In the genomic region with DNA sequence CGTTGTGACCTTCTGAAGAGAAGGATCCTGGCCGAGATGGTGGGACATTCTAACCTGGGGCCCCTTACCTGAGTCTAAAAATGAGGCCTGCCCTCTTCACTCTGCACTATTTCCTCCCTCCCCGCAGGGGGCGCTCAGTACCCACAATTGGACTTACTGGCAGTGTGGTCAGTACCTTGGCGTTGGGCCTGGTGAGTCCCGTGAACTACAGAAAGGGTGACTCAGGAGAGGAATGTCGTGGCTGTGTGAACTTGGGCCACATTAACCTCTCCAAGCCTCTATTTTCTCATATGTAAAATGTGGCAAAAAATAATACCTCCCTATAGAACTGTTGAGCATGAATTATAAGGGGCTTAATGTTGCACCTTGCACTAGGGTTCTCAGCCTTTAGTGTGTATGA, we compare ENCODE assay signal across 1 cellular context.
TF ChIP-seq lines count a peak whose summit lies in the region.

No MANE protein-coding gene starts in this region.

TF ChIP-seq in HepG2, 621 proteins besides CTCF, POLR2A, EP300 and RAD21 (continued from another document and continues in another):
- TF ChIP-seq, protein P1, sequence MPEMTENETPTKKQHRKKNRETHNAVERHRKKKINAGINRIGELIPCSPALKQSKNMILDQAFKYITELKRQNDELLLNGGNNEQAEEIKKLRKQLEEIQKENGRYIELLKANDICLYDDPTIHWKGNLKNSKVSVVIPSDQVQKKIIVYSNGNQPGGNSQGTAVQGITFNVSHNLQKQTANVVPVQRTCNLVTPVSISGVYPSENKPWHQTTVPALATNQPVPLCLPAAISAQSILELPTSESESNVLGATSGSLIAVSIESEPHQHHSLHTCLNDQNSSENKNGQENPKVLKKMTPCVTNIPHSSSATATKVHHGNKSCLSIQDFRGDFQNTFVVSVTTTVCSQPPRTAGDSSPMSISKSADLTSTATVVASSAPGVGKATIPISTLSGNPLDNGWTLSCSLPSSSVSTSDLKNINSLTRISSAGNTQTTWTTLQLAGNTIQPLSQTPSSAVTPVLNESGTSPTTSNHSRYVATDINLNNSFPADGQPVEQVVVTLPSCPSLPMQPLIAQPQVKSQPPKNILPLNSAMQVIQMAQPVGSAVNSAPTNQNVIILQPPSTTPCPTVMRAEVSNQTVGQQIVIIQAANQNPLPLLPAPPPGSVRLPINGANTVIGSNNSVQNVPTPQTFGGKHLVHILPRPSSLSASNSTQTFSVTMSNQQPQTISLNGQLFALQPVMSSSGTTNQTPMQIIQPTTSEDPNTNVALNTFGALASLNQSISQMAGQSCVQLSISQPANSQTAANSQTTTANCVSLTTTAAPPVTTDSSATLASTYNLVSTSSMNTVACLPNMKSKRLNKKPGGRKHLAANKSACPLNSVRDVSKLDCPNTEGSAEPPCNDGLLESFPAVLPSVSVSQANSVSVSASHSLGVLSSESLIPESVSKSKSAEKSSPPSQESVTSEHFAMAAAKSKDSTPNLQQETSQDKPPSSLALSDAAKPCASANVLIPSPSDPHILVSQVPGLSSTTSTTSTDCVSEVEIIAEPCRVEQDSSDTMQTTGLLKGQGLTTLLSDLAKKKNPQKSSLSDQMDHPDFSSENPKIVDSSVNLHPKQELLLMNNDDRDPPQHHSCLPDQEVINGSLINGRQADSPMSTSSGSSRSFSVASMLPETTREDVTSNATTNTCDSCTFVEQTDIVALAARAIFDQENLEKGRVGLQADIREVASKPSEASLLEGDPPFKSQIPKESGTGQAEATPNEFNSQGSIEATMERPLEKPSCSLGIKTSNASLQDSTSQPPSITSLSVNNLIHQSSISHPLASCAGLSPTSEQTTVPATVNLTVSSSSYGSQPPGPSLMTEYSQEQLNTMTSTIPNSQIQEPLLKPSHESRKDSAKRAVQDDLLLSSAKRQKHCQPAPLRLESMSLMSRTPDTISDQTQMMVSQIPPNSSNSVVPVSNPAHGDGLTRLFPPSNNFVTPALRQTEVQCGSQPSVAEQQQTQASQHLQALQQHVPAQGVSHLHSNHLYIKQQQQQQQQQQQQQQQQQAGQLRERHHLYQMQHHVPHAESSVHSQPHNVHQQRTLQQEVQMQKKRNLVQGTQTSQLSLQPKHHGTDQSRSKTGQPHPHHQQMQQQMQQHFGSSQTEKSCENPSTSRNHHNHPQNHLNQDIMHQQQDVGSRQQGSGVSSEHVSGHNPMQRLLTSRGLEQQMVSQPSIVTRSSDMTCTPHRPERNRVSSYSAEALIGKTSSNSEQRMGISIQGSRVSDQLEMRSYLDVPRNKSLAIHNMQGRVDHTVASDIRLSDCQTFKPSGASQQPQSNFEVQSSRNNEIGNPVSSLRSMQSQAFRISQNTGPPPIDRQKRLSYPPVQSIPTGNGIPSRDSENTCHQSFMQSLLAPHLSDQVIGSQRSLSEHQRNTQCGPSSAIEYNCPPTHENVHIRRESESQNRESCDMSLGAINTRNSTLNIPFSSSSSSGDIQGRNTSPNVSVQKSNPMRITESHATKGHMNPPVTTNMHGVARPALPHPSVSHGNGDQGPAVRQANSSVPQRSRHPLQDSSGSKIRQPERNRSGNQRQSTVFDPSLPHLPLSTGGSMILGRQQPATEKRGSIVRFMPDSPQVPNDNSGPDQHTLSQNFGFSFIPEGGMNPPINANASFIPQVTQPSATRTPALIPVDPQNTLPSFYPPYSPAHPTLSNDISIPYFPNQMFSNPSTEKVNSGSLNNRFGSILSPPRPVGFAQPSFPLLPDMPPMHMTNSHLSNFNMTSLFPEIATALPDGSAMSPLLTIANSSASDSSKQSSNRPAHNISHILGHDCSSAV (CRISPR knock-in tag; IDR thresholded peaks at IDR 0.05; ENCODE audit: borderline replicate concordance): no peak
- TF ChIP-seq ZFP91 (CRISPR knock-in tag; IDR thresholded peaks at IDR 0.05; ENCODE audit: borderline replicate concordance) (no peak), ZNF687 (CRISPR knock-in tag; IDR thresholded peaks at IDR 0.05) (no peak; the same call in 1 of the 2 replicates), ZSCAN25 (CRISPR knock-in tag; IDR thresholded peaks at IDR 0.05) (no peak), TCF7L2 (IDR thresholded peaks at IDR 0.05; ENCODE audit: low read depth, low read length) (no peak), IKZF4 (CRISPR knock-in tag; IDR thresholded peaks at IDR 0.05; ENCODE audit: borderline replicate concordance, low read depth, not compliant biosample characterization) (no peak), ZNF639 (CRISPR knock-in tag; conservative IDR thresholded peaks at IDR 0.05) (no peak), GPN1 (CRISPR knock-in tag; IDR thresholded peaks at IDR 0.05; ENCODE audit: borderline replicate concordance) (no peak), MYPOP (CRISPR knock-in tag; IDR thresholded peaks at IDR 0.05) (peak; percentile 66; the same call in 1 of the 2 replicates), ISL2 (CRISPR knock-in tag; IDR thresholded peaks at IDR 0.05) (0 out of 2 replicates have a peak, but pooled peaks have one; percentile 27), ZNF841 (CRISPR knock-in tag; IDR thresholded peaks at IDR 0.05; ENCODE audit: borderline replicate concordance) (no peak), SPEN (CRISPR knock-in tag; IDR thresholded peaks at IDR 0.05; ENCODE audit: low read depth) (peak; percentile 26; the same call in 1 of the 2 replicates), ONECUT2 (CRISPR knock-in tag; IDR thresholded peaks at IDR 0.05) (no peak), NR2F2 (IDR thresholded peaks at IDR 0.05; ENCODE audit: borderline replicate concordance, low read depth) (no peak), EED (CRISPR knock-in tag; IDR thresholded peaks at IDR 0.05) (no peak), GTF3A (CRISPR knock-in tag; conservative IDR thresholded peaks at IDR 0.05) (no peak), ZNF225 (CRISPR knock-in tag; IDR thresholded peaks at IDR 0.05) (no peak), AKAP8 (CRISPR knock-in tag; IDR thresholded peaks at IDR 0.05) (no peak), KLF9 (CRISPR knock-in tag; IDR thresholded peaks at IDR 0.05; ENCODE audit: low read depth) (no peak), ZNF331 (CRISPR knock-in tag; IDR thresholded peaks at IDR 0.05) (peak; percentile 75), ZSCAN30 (CRISPR knock-in tag; IDR thresholded peaks at IDR 0.05) (no peak), AFF4 (CRISPR knock-in tag; IDR thresholded peaks at IDR 0.05) (no peak), DDIT3 (CRISPR knock-in tag; IDR thresholded peaks at IDR 0.05) (no peak), RFXAP (CRISPR knock-in tag; IDR thresholded peaks at IDR 0.05; ENCODE audit: borderline replicate concordance) (0 out of 2 replicates have a peak, but pooled peaks have one; percentile 28), MAF1 (CRISPR knock-in tag; IDR thresholded peaks at IDR 0.05; ENCODE audit: borderline replicate concordance) (no peak), CEBPG (CRISPR knock-in tag; IDR thresholded peaks at IDR 0.05) (peak; percentile 48), KLF15 (CRISPR knock-in tag; IDR thresholded peaks at IDR 0.05; ENCODE audit: borderline replicate concordance) (no peak), ZNF784 (CRISPR knock-in tag; IDR thresholded peaks at IDR 0.05; ENCODE audit: borderline replicate concordance) (no peak), RBM39 (IDR thresholded peaks at IDR 0.05; ENCODE audit: low read depth, low read length, poor library complexity, severe bottlenecking) (no peak)
- TF ChIP-seq, protein P2, sequence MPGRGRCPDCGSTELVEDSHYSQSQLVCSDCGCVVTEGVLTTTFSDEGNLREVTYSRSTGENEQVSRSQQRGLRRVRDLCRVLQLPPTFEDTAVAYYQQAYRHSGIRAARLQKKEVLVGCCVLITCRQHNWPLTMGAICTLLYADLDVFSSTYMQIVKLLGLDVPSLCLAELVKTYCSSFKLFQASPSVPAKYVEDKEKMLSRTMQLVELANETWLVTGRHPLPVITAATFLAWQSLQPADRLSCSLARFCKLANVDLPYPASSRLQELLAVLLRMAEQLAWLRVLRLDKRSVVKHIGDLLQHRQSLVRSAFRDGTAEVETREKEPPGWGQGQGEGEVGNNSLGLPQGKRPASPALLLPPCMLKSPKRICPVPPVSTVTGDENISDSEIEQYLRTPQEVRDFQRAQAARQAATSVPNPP (CRISPR knock-in tag; IDR thresholded peaks at IDR 0.05): no peak
